8 cellular contexts compared by ENCODE assay signal in the genomic region with DNA sequence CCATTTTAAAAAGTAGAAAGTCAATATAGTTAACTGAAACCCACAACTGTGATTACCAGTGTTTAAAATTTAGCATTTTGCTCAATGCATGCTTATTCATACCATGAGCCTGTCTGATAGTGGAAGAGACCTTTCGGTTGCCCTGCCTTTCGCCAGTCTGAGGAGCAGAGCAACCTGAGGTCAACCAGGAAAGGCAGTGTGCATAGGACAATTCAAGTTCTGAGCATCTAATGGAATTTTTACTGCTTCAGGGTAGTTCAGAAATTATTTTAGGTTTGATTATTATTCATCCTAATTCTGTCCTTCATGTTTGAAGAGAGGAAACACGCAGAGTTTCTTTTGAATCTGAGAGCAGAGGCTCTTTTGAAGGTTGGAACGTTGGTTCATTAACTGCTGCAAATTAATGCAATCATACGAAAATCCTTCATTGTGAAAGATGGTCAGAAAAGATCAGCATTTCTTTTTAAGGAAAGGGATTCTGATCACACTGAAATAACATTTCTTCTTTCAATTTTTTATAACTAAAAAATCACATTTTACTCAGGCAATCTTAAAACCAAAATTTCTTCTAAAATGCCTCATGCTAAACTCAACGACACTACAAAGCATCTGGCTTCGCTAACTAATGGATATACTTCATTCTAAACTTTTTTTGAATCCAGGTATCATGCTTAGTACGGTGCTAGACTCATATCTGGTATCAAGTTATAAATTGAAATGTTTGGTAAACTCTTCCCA.
DNase-seq lines count a peak whose midpoint lies in the region; ATAC-seq and TF ChIP-seq lines count a peak whose summit lies in the region.

No MANE protein-coding gene starts in this region.

- CTCF ChIA-PET in GM10248 (lab: Yijun Ruan, JAX): interaction anchor here (1.1 kb wide), 1 partner anchor 15 kb away, joined by 3 read pairs; no protein-coding TSS in a partner anchor

- H3K36me3 Mint-ChIP-seq in activated T-cell treated with anti-CD3 and anti-CD28 coated beads, Interleukin-2, amount 50 U/mL, for 4 hours (ENCODE audit: insufficient read depth): no peaks in the 10 kb centered on the region
- peaks cover 4 to 18% of the 10 kb centered on the region in 2 donors for H3K36me3 Mint-ChIP-seq in activated naive CD4-positive, alpha-beta T cell treated with anti-CD3 and anti-CD28 coated beads, Interleukin-2, amount 50 U/mL, for 72 hours
- H3K36me3 Mint-ChIP-seq in mesothelial cell of epicardium: no peaks in the 10 kb centered on the region

- no peak for DNase-seq in activated T-cell treated with anti-CD3 and anti-CD28 coated beads, Interleukin-2, amount 50 U/mL, for 4 hours
- no peak for DNase-seq in activated T-cell treated with anti-CD3 and anti-CD28 coated beads, Interleukin-2, amount 50 U/mL, for 1 hour
- no peak for DNase-seq in activated naive CD4-positive, alpha-beta T cell treated with anti-CD3 and anti-CD28 coated beads, Interleukin-2, amount 50 U/mL, for 72 hours (ENCODE audit: low spot score in 2 of 2)
- DNase-seq in mesothelial cell of epicardium (ENCODE audit: low spot score in 2 of 2, unreplicated experiment in 2 of 2) (no peak), tibial artery (no peak), testis (no peak), DMS53 treated with DMSO at 0.1 percent for 48 hours (lab: John Stamatoyannopoulos, UW; ENCODE audit: unreplicated experiment) (no peak), GM10248 (ENCODE audit: extremely low spot score) (no peak)

- peaks cover 86% of the 10 kb centered on the region for H3K4me1 Mint-ChIP-seq in activated T-cell treated with anti-CD3 and anti-CD28 coated beads, Interleukin-2, amount 50 U/mL, for 4 hours (ENCODE audit: low read depth)
- peaks cover 24% of the 10 kb centered on the region for H3K4me1 Mint-ChIP-seq in mesothelial cell of epicardium

- intact Hi-C loops in tibial artery (cut with DNase I; ENCODE audit: low total_unique reads) (no loop called here), testis (cut with DNase I; ENCODE audit: low total_unique reads) (no loop called here)

- H3K36me3 ChIP-seq in tibial artery (no peaks in the 10 kb centered on the region), testis (ENCODE audit: low read depth, missing control alignments) (no peaks in the 10 kb centered on the region)

- H3K27ac ChIP-seq in tibial artery: peak overlapping the region; percentile 18 to 26
- H3K27ac ChIP-seq in testis: no peak overlapping the region

- TF ChIP-seq CTCF in mesothelial cell of epicardium (IDR thresholded peaks at IDR 0.05; ENCODE audit: unreplicated experiment) (no peak), tibial artery (IDR thresholded peaks at IDR 0.05) (no peak), testis (IDR thresholded peaks at IDR 0.05) (no peak), GM10248 (IDR thresholded peaks at IDR 0.05; ENCODE audit: control extremely low read depth, extremely low read depth, low read depth, missing control alignments) (no peak)

- H3K4me3 ChIP-seq in tibial artery (peak overlapping the region in 1 of 2 donors; percentile 14), testis (no peak overlapping the region)

- H3K27me3 Mint-ChIP-seq in activated T-cell treated with anti-CD3 and anti-CD28 coated beads, Interleukin-2, amount 50 U/mL, for 4 hours (ENCODE audit: low read depth): no peaks in the 10 kb centered on the region
- no peaks in the 10 kb centered on the region for H3K27me3 Mint-ChIP-seq in mesothelial cell of epicardium (ENCODE audit: low read depth)

- H3K27me3 ChIP-seq in tibial artery (no peaks in the 10 kb centered on the region), testis (no peaks in the 10 kb centered on the region)

- H3K27ac Mint-ChIP-seq in activated naive CD4-positive, alpha-beta T cell treated with anti-CD3 and anti-CD28 coated beads, Interleukin-2, amount 50 U/mL, for 72 hours: peak overlapping the region; percentile 92 to 97
- peak overlapping the region; percentile 80 for H3K27ac Mint-ChIP-seq in mesothelial cell of epicardium

- TF ChIP-seq POLR2A in testis (IDR thresholded peaks at IDR 0.05): no peak

- H3K9me3 ChIP-seq in tibial artery: no peaks in the 10 kb centered on the region
- H3K9me3 ChIP-seq in testis: no peaks in the 10 kb centered on the region

- 62 to 70% methylated on average over 8 of the region's 8 CpGs for WGBS in testis, 2 donors

- H3K4me1 ChIP-seq in tibial artery (peaks cover 0 to 42% (median 5%) of the 10 kb centered on the region in 4 donors), testis (peaks cover 12% of the 10 kb centered on the region)

- POLR2A ChIA-PET in GM10248 (lab: Yijun Ruan, JAX): no interaction called here

- peak overlapping the region; percentile 72 for H3K4me3 Mint-ChIP-seq in activated T-cell treated with anti-CD3 and anti-CD28 coated beads, Interleukin-2, amount 50 U/mL, for 4 hours
- H3K4me3 Mint-ChIP-seq in mesothelial cell of epicardium: no peak overlapping the region

- H3K9me3 Mint-ChIP-seq in activated T-cell treated with anti-CD3 and anti-CD28 coated beads, Interleukin-2, amount 50 U/mL, for 4 hours: no peaks in the 10 kb centered on the region
- H3K9me3 Mint-ChIP-seq in activated naive CD4-positive, alpha-beta T cell treated with anti-CD3 and anti-CD28 coated beads, Interleukin-2, amount 50 U/mL, for 72 hours: peaks cover 0 to 17% of the 10 kb centered on the region in 2 donors
- no peaks in the 10 kb centered on the region for H3K9me3 Mint-ChIP-seq in mesothelial cell of epicardium

- ATAC-seq in activated T-cell treated with anti-CD3 and anti-CD28 coated beads, Interleukin-2, amount 50 U/mL, for 4 hours: no peak
- peak in 1 of 2 donors; percentile 0 for ATAC-seq in activated naive CD4-positive, alpha-beta T cell treated with anti-CD3 and anti-CD28 coated beads, Interleukin-2, amount 50 U/mL, for 72 hours

Comparison
In these comparisons a context has a peak if more than half of its experiments do, and no peak if none do; other contexts are left out.
1. H3K27ac ChIP-seq: peak in tibial artery (2 of 2); none in testis (0 of 2).